1 cellular context compared by ENCODE assay signal in the genomic region with DNA sequence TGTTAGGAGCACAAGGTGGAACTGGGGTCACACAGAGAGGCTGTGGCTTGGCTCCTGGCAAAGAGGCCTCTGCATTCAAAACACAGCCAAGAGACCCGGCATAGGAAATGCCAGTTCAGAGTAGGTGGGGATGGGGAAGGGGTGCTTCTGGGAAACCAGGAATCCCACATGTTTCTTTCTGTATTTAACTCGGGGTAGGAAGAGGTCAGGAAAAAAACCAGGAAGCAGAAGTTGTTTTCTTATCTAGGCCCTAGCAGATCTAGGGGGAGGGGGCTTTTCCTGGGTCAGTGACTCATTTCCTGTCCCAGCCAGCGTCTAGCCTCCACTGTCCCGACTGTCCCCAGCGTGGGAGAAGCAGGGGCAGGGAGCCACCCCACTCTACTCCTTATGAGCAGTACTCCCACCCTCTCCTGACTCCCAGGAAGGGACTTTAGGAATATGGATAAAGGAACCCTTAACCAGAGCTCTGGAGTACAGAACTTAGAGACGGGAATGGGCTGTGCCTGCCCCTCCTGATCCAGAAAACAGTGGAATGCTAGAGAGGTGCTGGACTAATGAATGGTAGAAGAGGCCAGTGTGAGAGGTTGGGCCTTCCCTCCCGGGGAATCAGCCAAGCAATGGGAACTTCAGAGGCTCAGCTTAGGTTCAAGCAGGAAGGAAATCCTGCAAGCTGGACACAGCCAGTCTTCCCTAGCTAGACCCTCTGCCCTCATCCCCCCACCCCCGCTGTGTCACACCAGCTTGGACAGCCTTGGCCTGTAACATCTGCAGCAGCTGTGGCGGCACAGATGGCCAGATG.
TF ChIP-seq lines count a peak whose summit lies in the region.

No MANE protein-coding gene starts in this region.

TF ChIP-seq in HepG2, 621 proteins besides CTCF, POLR2A, EP300 and RAD21 (continued from another document and continues in another):
- TF ChIP-seq, protein P1, sequence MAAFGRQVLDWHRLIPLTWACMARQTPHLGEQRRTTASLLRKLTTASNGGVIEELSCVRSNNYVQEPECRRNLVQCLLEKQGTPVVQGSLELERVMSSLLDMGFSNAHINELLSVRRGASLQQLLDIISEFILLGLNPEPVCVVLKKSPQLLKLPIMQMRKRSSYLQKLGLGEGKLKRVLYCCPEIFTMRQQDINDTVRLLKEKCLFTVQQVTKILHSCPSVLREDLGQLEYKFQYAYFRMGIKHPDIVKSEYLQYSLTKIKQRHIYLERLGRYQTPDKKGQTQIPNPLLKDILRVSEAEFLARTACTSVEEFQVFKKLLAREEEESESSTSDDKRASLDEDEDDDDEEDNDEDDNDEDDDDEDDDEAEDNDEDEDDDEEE (CRISPR knock-in tag; IDR thresholded peaks at IDR 0.05) = 0 out of 2 replicates have a peak, but pooled peaks have one; percentile 37
- TF ChIP-seq ATF7 (IDR thresholded peaks at IDR 0.05) (no peak), ATF7 (CRISPR knock-in tag; IDR thresholded peaks at IDR 0.05) (no peak; the same call in 1 of the 2 replicates), MYC (CRISPR knock-in tag; IDR thresholded peaks at IDR 0.05; ENCODE audit: borderline replicate concordance) (0 out of 2 replicates have a peak, but pooled peaks have one; percentile 30), MEIS2 (CRISPR knock-in tag; IDR thresholded peaks at IDR 0.05) (no peak), POLR2G (IDR thresholded peaks at IDR 0.05; ENCODE audit: low read depth, low read length) (peak; percentile 72), ERF (CRISPR knock-in tag; IDR thresholded peaks at IDR 0.05) (peak; percentile 41; the same call in 1 of the 2 replicates), HDAC6 (IDR thresholded peaks at IDR 0.05; ENCODE audit: low read depth, low read length) (no peak), RELA (CRISPR knock-in tag; IDR thresholded peaks at IDR 0.05) (no peak), ZFY (CRISPR knock-in tag; IDR thresholded peaks at IDR 0.05) (peak; percentile 51), MXI1 (IDR thresholded peaks at IDR 0.05; ENCODE audit: borderline replicate concordance, low read depth, low read length) (peak; percentile 21; the same call in 1 of the 3 replicates), POLR2AphosphoS5 (IDR thresholded peaks at IDR 0.05; ENCODE audit: low read depth, low read length) (peak; percentile 50; the same call in 1 of the 2 replicates), RXRB (CRISPR knock-in tag; IDR thresholded peaks at IDR 0.05; ENCODE audit: borderline replicate concordance) (0 out of 2 replicates have a peak, but pooled peaks have one; percentile 13), ZNF563 (CRISPR knock-in tag; IDR thresholded peaks at IDR 0.05) (0 out of 2 replicates have a peak, but pooled peaks have one; percentile 20), ELF1 (CRISPR knock-in tag; IDR thresholded peaks at IDR 0.05) (peak; percentile 75), PHF20 (CRISPR knock-in tag; IDR thresholded peaks at IDR 0.05) (peak; percentile 49; the same call in 1 of the 2 replicates), ZNF274 (CRISPR knock-in tag; IDR thresholded peaks at IDR 0.05) (peak; percentile 45; the same call in 1 of the 2 replicates), THAP11 (CRISPR knock-in tag; IDR thresholded peaks at IDR 0.05) (peak; percentile 24; the same call in 1 of the 2 replicates), ZMYM2 (CRISPR knock-in tag; IDR thresholded peaks at IDR 0.05) (no peak), ZNF737 (CRISPR knock-in tag; IDR thresholded peaks at IDR 0.05; ENCODE audit: borderline replicate concordance) (no peak), ZFP36 (IDR thresholded peaks at IDR 0.05; ENCODE audit: borderline replicate concordance, low read depth, low read length, partially characterized antibody) (no peak), ELF4 (CRISPR knock-in tag; IDR thresholded peaks at IDR 0.05; ENCODE audit: borderline replicate concordance) (peak; percentile 55; the same call in 1 of the 2 replicates), MBNL3 (CRISPR knock-in tag; conservative IDR thresholded peaks at IDR 0.05) (no peak), NFE2L1 (CRISPR knock-in tag; IDR thresholded peaks at IDR 0.05; ENCODE audit: borderline replicate concordance) (no peak), YEATS4 (CRISPR knock-in tag; IDR thresholded peaks at IDR 0.05; ENCODE audit: borderline replicate concordance) (no peak), MEIS1 (CRISPR knock-in tag; IDR thresholded peaks at IDR 0.05; ENCODE audit: borderline replicate concordance) (no peak), ZFAT (CRISPR knock-in tag; conservative IDR thresholded peaks at IDR 0.05) (no peak), ZNF562 (CRISPR knock-in tag; IDR thresholded peaks at IDR 0.05; ENCODE audit: borderline replicate concordance) (no peak), JUNB (CRISPR knock-in tag; IDR thresholded peaks at IDR 0.05; ENCODE audit: borderline replicate concordance) (no peak), ZFX (CRISPR knock-in tag; IDR thresholded peaks at IDR 0.05; ENCODE audit: low read depth) (peak; percentile 51; the same call in 1 of the 2 replicates), SMARCE1 (IDR thresholded peaks at IDR 0.05; ENCODE audit: borderline replicate concordance) (no peak), ETV5 (CRISPR knock-in tag; IDR thresholded peaks at IDR 0.05; ENCODE audit: borderline replicate concordance) (peak; percentile 86; the same call in 1 of the 2 replicates), MTA1 (CRISPR knock-in tag; IDR thresholded peaks at IDR 0.05; ENCODE audit: borderline replicate concordance) (0 out of 2 replicates have a peak, but pooled peaks have one; percentile 24), CBX2 (IDR thresholded peaks at IDR 0.05; ENCODE audit: low read depth, low read length) (no peak), CBX2 (CRISPR knock-in tag; IDR thresholded peaks at IDR 0.05; ENCODE audit: low read depth) (no peak), HHEX (CRISPR knock-in tag; IDR thresholded peaks at IDR 0.05) (0 out of 2 replicates have a peak, but pooled peaks have one; percentile 16)
- TF ChIP-seq, protein P2, sequence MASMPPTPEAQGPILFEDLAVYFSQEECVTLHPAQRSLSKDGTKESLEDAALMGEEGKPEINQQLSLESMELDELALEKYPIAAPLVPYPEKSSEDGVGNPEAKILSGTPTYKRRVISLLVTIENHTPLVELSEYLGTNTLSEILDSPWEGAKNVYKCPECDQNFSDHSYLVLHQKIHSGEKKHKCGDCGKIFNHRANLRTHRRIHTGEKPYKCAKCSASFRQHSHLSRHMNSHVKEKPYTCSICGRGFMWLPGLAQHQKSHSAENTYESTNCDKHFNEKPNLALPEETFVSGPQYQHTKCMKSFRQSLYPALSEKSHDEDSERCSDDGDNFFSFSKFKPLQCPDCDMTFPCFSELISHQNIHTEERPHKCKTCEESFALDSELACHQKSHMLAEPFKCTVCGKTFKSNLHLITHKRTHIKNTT (CRISPR knock-in tag; IDR thresholded peaks at IDR 0.05) = no peak
- TF ChIP-seq, protein P3, sequence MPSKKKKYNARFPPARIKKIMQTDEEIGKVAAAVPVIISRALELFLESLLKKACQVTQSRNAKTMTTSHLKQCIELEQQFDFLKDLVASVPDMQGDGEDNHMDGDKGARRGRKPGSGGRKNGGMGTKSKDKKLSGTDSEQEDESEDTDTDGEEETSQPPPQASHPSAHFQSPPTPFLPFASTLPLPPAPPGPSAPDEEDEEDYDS (CRISPR knock-in tag; IDR thresholded peaks at IDR 0.05) = peak; percentile 49
- TF ChIP-seq, protein P4, sequence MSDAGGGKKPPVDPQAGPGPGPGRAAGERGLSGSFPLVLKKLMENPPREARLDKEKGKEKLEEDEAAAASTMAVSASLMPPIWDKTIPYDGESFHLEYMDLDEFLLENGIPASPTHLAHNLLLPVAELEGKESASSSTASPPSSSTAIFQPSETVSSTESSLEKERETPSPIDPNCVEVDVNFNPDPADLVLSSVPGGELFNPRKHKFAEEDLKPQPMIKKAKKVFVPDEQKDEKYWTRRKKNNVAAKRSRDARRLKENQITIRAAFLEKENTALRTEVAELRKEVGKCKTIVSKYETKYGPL (CRISPR knock-in tag; IDR thresholded peaks at IDR 0.05) = no peak
- TF ChIP-seq, protein P5, sequence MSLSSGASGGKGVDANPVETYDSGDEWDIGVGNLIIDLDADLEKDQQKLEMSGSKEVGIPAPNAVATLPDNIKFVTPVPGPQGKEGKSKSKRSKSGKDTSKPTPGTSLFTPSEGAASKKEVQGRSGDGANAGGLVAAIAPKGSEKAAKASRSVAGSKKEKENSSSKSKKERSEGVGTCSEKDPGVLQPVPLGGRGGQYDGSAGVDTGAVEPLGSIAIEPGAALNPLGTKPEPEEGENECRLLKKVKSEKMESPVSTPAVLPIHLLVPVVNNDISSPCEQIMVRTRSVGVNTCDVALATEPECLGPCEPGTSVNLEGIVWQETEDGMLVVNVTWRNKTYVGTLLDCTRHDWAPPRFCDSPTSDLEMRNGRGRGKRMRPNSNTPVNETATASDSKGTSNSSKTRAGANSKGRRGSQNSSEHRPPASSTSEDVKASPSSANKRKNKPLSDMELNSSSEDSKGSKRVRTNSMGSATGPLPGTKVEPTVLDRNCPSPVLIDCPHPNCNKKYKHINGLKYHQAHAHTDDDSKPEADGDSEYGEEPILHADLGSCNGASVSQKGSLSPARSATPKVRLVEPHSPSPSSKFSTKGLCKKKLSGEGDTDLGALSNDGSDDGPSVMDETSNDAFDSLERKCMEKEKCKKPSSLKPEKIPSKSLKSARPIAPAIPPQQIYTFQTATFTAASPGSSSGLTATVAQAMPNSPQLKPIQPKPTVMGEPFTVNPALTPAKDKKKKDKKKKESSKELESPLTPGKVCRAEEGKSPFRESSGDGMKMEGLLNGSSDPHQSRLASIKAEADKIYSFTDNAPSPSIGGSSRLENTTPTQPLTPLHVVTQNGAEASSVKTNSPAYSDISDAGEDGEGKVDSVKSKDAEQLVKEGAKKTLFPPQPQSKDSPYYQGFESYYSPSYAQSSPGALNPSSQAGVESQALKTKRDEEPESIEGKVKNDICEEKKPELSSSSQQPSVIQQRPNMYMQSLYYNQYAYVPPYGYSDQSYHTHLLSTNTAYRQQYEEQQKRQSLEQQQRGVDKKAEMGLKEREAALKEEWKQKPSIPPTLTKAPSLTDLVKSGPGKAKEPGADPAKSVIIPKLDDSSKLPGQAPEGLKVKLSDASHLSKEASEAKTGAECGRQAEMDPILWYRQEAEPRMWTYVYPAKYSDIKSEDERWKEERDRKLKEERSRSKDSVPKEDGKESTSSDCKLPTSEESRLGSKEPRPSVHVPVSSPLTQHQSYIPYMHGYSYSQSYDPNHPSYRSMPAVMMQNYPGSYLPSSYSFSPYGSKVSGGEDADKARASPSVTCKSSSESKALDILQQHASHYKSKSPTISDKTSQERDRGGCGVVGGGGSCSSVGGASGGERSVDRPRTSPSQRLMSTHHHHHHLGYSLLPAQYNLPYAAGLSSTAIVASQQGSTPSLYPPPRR (CRISPR knock-in tag; IDR thresholded peaks at IDR 0.05; ENCODE audit: borderline replicate concordance) = no peak
- TF ChIP-seq, protein P6, sequence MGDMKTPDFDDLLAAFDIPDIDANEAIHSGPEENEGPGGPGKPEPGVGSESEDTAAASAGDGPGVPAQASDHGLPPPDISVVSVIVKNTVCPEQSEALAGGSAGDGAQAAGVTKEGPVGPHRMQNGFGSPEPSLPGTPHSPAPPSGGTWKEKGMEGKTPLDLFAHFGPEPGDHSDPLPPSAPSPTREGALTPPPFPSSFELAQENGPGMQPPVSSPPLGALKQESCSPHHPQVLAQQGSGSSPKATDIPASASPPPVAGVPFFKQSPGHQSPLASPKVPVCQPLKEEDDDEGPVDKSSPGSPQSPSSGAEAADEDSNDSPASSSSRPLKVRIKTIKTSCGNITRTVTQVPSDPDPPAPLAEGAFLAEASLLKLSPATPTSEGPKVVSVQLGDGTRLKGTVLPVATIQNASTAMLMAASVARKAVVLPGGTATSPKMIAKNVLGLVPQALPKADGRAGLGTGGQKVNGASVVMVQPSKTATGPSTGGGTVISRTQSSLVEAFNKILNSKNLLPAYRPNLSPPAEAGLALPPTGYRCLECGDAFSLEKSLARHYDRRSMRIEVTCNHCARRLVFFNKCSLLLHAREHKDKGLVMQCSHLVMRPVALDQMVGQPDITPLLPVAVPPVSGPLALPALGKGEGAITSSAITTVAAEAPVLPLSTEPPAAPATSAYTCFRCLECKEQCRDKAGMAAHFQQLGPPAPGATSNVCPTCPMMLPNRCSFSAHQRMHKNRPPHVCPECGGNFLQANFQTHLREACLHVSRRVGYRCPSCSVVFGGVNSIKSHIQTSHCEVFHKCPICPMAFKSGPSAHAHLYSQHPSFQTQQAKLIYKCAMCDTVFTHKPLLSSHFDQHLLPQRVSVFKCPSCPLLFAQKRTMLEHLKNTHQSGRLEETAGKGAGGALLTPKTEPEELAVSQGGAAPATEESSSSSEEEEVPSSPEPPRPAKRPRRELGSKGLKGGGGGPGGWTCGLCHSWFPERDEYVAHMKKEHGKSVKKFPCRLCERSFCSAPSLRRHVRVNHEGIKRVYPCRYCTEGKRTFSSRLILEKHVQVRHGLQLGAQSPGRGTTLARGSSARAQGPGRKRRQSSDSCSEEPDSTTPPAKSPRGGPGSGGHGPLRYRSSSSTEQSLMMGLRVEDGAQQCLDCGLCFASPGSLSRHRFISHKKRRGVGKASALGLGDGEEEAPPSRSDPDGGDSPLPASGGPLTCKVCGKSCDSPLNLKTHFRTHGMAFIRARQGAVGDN (CRISPR knock-in tag; IDR thresholded peaks at IDR 0.05) = peak; percentile 43
- TF ChIP-seq, protein P7, sequence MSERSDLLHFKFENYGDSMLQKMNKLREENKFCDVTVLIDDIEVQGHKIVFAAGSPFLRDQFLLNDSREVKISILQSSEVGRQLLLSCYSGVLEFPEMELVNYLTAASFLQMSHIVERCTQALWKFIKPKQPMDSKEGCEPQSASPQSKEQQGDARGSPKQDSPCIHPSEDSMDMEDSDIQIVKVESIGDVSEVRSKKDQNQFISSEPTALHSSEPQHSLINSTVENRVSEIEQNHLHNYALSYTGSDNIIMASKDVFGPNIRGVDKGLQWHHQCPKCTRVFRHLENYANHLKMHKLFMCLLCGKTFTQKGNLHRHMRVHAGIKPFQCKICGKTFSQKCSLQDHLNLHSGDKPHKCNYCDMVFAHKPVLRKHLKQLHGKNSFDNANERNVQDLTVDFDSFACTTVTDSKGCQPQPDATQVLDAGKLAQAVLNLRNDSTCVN (CRISPR knock-in tag; IDR thresholded peaks at IDR 0.05; ENCODE audit: borderline replicate concordance) = peak; percentile 90; the same call in 1 of the 2 replicates
- TF ChIP-seq, protein P8, sequence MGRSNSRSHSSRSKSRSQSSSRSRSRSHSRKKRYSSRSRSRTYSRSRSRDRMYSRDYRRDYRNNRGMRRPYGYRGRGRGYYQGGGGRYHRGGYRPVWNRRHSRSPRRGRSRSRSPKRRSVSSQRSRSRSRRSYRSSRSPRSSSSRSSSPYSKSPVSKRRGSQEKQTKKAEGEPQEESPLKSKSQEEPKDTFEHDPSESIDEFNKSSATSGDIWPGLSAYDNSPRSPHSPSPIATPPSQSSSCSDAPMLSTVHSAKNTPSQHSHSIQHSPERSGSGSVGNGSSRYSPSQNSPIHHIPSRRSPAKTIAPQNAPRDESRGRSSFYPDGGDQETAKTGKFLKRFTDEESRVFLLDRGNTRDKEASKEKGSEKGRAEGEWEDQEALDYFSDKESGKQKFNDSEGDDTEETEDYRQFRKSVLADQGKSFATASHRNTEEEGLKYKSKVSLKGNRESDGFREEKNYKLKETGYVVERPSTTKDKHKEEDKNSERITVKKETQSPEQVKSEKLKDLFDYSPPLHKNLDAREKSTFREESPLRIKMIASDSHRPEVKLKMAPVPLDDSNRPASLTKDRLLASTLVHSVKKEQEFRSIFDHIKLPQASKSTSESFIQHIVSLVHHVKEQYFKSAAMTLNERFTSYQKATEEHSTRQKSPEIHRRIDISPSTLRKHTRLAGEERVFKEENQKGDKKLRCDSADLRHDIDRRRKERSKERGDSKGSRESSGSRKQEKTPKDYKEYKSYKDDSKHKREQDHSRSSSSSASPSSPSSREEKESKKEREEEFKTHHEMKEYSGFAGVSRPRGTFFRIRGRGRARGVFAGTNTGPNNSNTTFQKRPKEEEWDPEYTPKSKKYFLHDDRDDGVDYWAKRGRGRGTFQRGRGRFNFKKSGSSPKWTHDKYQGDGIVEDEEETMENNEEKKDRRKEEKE (IDR thresholded peaks at IDR 0.05) = no peak
